ENCODE assay signal across 23 cellular contexts in genomic region chr2:7766978-7767565, GRCh38.
"Had no signal": no experiment of that assay in that cellular context is flagged by ENCODE, and none has a peak within 500 bp of the region (broad histone marks: within the 10 kb centered on the region; RNA-seq: fewer than 3 reads in every experiment).

No MANE protein-coding gene starts in this region.

- DNase-seq: activated B cell treated with CpG ODN at 0.5 μM for 24 hours; activated CD4-positive, alpha-beta T cell treated with anti-CD3 and anti-CD28 coated beads, Interleukin-2, amount 50 U/mL, for 4 hours; activated CD8-positive, alpha-beta memory T cell treated with anti-CD3 and anti-CD28 coated beads, Interleukin-2, amount 50 U/mL, for 4 hours; activated gamma-delta T cell treated with Interleukin-2 at 50 U/mL for 16 hours; activated naive CD4-positive, alpha-beta T cell treated with anti-CD3 and anti-CD28 coated beads, Interleukin-2, amount 50 U/mL, for 16 hours; activated T-cell treated with anti-CD3 and anti-CD28 coated beads, Interleukin-2, amount 50 U/mL, for 1 hour; amniotic stem cell; brain microvascular endothelial cell; hippocampal formation; left cardiac atrium; naive thymus-derived CD8-positive, alpha-beta T cell; ovary; retina; stimulated activated CD4-positive, alpha-beta T cell treated with anti-CD3 and anti-CD28 coated beads, Interleukin-1b, Interleukin-23, amount 100 ng/mL, for 48 hours; stimulated activated CD4-positive, alpha-beta T cell treated with anti-CD3 and anti-CD28 coated beads, Interleukin-4, amount 100 ng/mL, for 4 hours had no signal

- H3K4me3 Mint-ChIP-seq: activated B cell treated with CpG ODN at 0.5 μM for 24 hours; mesothelial cell of epicardium; naive thymus-derived CD8-positive, alpha-beta T cell; stimulated activated memory B cell treated with anti-CD40 and anti-IgM and Interleukin-4, amounts not matched to agents 10 μg/mL and 1 μg/mL and 100 μg/mL, for 72 hours; T-helper 2 cell treated with Interferon-gamma antibody and Interleukin-4, amounts not matched to agents 5 μg/mL and 100 μg/mL, for 36 hours had no signal

- H3K4me1 ChIP-seq: gastroesophageal sphincter, tibial nerve had no signal

- H3K27me3 Mint-ChIP-seq: naive thymus-derived CD8-positive, alpha-beta T cell; progenitor cell of endocrine pancreas; stimulated activated memory B cell treated with anti-CD40 and anti-IgM and Interleukin-4, amounts not matched to agents 10 μg/mL and 1 μg/mL and 100 μg/mL, for 72 hours had no signal

- H3K36me3 ChIP-seq: brain microvascular endothelial cell, gastroesophageal sphincter, neutrophil, ovary, tibial nerve had no signal

- H3K36me3 Mint-ChIP-seq: stimulated activated memory B cell treated with anti-CD40 and anti-IgM and Interleukin-4, amounts not matched to agents 10 μg/mL and 1 μg/mL and 100 μg/mL, for 72 hours had no signal

- H3K4me1 Mint-ChIP-seq: activated B cell treated with CpG ODN at 0.5 μM for 24 hours; mesothelial cell of epicardium; stimulated activated memory B cell treated with anti-CD40 and anti-IgM and Interleukin-4, amounts not matched to agents 10 μg/mL and 1 μg/mL and 100 μg/mL, for 72 hours had no signal

- H3K9me3 ChIP-seq: gastroesophageal sphincter had no signal

- H3K4me3 ChIP-seq: gastroesophageal sphincter, ovary, smooth muscle cell, tibial nerve had no signal

- H3K27me3 ChIP-seq: brain microvascular endothelial cell, gastroesophageal sphincter, ovary, tibial nerve had no signal

- H3K4me2 ChIP-seq: smooth muscle cell had no signal

- H3K27ac Mint-ChIP-seq: activated B cell treated with CpG ODN at 0.5 μM for 24 hours; mesothelial cell of epicardium; progenitor cell of endocrine pancreas; stimulated activated memory B cell treated with anti-CD40 and anti-IgM and Interleukin-4, amounts not matched to agents 10 μg/mL and 1 μg/mL and 100 μg/mL, for 72 hours had no signal

- H3K27ac ChIP-seq: brain microvascular endothelial cell, gastroesophageal sphincter, neutrophil, ovary, tibial nerve had no signal

- ATAC-seq: gastroesophageal sphincter; left cardiac atrium; naive thymus-derived CD8-positive, alpha-beta T cell; stimulated activated memory B cell treated with anti-CD40 and anti-IgM and Interleukin-4, amounts not matched to agents 10 μg/mL and 1 μg/mL and 100 μg/mL, for 72 hours had no signal
